ENCODE assay signal across 20 cellular contexts in the genomic region with DNA sequence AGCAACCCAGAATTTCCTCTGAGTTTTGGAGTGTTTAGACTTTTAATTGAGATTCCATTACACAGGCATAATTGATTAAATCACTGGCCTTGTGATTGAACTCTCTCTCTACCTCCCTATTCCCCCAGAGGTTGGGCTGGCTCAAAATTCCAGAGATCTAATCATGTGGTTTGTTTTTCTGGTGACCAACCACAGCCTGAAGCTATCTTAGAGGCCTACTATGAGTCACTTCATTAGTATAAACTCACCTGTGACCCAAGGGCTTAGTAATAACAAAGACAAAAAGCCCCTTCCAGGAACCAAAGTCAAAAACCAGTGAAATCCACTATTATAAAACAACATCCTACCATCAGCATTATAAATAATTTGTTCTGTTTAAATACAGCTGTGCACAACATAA.
DNase-seq lines count a peak whose midpoint lies in the region; ATAC-seq, FAIRE-seq and TF ChIP-seq lines count a peak whose summit lies in the region.
"Had no signal": no experiment of that assay in that cellular context is flagged by ENCODE, and none has a peak within 500 bp of the region (broad histone marks: within the 10 kb centered on the region; RNA-seq: fewer than 3 reads in every experiment).

No MANE protein-coding gene starts in this region.

- no peaks in the 10 kb centered on the region for H3K36me3 ChIP-seq in astrocyte (ENCODE audit: insufficient read depth, low read length)
- H3K36me3 ChIP-seq: colonic mucosa, esophagus squamous epithelium had no signal

- H3K79me2 ChIP-seq in astrocyte (ENCODE audit: insufficient read depth, low read length), result no peaks in the 10 kb centered on the region

- FAIRE-seq in astrocyte (lab: Jason Lieb, UNC), result peak; percentile 85

- H3K27me3 Mint-ChIP-seq in astrocyte (ENCODE audit: low read depth, unreplicated experiment), result no peaks in the 10 kb centered on the region
- H3K27me3 Mint-ChIP-seq: activated B cell treated with CpG ODN at 0.5 μM for 24 hours had no signal

- no peak overlapping the region for H3K9ac ChIP-seq in astrocyte (ENCODE audit: low read length)

- TF ChIP-seq CTCF in AG09319 (IDR thresholded peaks at IDR 0.05; ENCODE audit: low read depth, low read length) (no peak), astrocyte (IDR thresholded peaks at IDR 0.05; ENCODE audit: insufficient read depth, low read depth, low read length) (no peak), foreskin keratinocyte (conservative IDR thresholded peaks at IDR 0.05) (no peak)

- intact Hi-C loops in sciatic nerve (cut with DNase I), result no loop called here

- H3K27ac Mint-ChIP-seq in astrocyte (ENCODE audit: unreplicated experiment), result no peak overlapping the region
- H3K27ac Mint-ChIP-seq: activated B cell treated with CpG ODN at 0.5 μM for 24 hours; activated naive CD8-positive, alpha-beta T cell; GM23338; nephron progenitor cell had no signal

- peaks cover 13% of the 10 kb centered on the region for H3K4me1 Mint-ChIP-seq in astrocyte (ENCODE audit: low read depth, unreplicated experiment)
- H3K4me1 Mint-ChIP-seq: activated B cell treated with CpG ODN at 0.5 μM for 24 hours, nephron progenitor cell had no signal

- DNase-seq in AG09319 (ENCODE audit: extremely low read depth, low read depth) (peak; percentile 56), HT-29 (ENCODE audit: low spot score) (peak; percentile 16), astrocyte (ENCODE audit: low read depth) (peak; percentile 92), foreskin keratinocyte (peak; percentile 59 to 79), sciatic nerve (ENCODE audit: low spot score) (no peak)
- DNase-seq in activated effector memory CD4-positive, alpha-beta T cell treated with anti-CD3 and anti-CD28 coated beads, Interleukin-2, amount 50 U/mL, for 16 hours, result no peak
- DNase-seq in stimulated activated naive CD8-positive, alpha-beta T cell treated with anti-CD3 and anti-CD28 coated beads, Interleukin-15, Interleukin-2, amounts not matched to agents 100 U/mL and 50 U/mL, for 24 hours, result no peak
- DNase-seq: ACHN; activated B cell treated with CpG ODN at 0.5 μM for 24 hours; Caco-2; colonic mucosa; esophagus squamous epithelium; KG1; NCI-H1436 treated with DMSO at 0.1 percent for 48 hours; nephron progenitor cell; stimulated activated naive CD4-positive, alpha-beta T cell treated with Interleukin-2 at 50 U/mL for 16 hours had no signal

- no peak overlapping the region for H3K4me3 ChIP-seq in astrocyte (ENCODE audit: insufficient read depth, low read depth, low read length)
- H3K4me3 ChIP-seq: colonic mucosa, esophagus squamous epithelium, GM23338, lung had no signal

- H3K4me2 ChIP-seq in astrocyte (ENCODE audit: low read length), result no peak overlapping the region
- H3K4me2 ChIP-seq: GM23338 had no signal

- H3K27me3 ChIP-seq in astrocyte (ENCODE audit: insufficient read depth, low read length) (no peaks in the 10 kb centered on the region), foreskin keratinocyte (no peaks in the 10 kb centered on the region)
- H3K27me3 ChIP-seq: colonic mucosa, esophagus squamous epithelium had no signal

- H3K9me3 Mint-ChIP-seq in astrocyte (ENCODE audit: unreplicated experiment), result peaks cover 5% of the 10 kb centered on the region

- no peak overlapping the region for H3K4me3 Mint-ChIP-seq in astrocyte (ENCODE audit: unreplicated experiment)
- H3K4me3 Mint-ChIP-seq: activated B cell treated with CpG ODN at 0.5 μM for 24 hours; activated naive CD8-positive, alpha-beta T cell; GM23338; nephron progenitor cell had no signal

- H3K27ac ChIP-seq in astrocyte (ENCODE audit: low read depth, low read length), result peak overlapping the region; percentile 7
- no peak overlapping the region for H3K27ac ChIP-seq in foreskin keratinocyte
- H3K27ac ChIP-seq: colonic mucosa, esophagus squamous epithelium had no signal

- peaks cover 8% of the 10 kb centered on the region for H3K9me3 ChIP-seq in astrocyte (ENCODE audit: insufficient read depth, low read depth, low read length)
- H3K9me3 ChIP-seq: colonic mucosa had no signal

- peaks cover 1% of the 10 kb centered on the region for H3K36me3 Mint-ChIP-seq in astrocyte (ENCODE audit: low read depth, unreplicated experiment)
- H3K36me3 Mint-ChIP-seq: activated naive CD8-positive, alpha-beta T cell had no signal

- no peaks in the 10 kb centered on the region for H4K20me1 ChIP-seq in astrocyte (ENCODE audit: insufficient read depth, low read length)

- peak; percentile 87 for ATAC-seq in foreskin keratinocyte
- ATAC-seq in esophagus mucosa, result no peak
- no peak for ATAC-seq in stimulated activated naive CD8-positive, alpha-beta T cell treated with anti-CD3 and anti-CD28 coated beads, Interleukin-15, Interleukin-2, amounts not matched to agents 100 U/mL and 50 U/mL, for 24 hours
- ATAC-seq in sciatic nerve, result no peak
- ATAC-seq: GM23338 had no signal

- H2AFZ ChIP-seq in astrocyte (ENCODE audit: low read depth, low read length), result no peak overlapping the region
- H2AFZ ChIP-seq: GM23338 had no signal

- H3K4me1 ChIP-seq in astrocyte (ENCODE audit: insufficient read depth, low read length) (no peaks in the 10 kb centered on the region), foreskin keratinocyte (no peaks in the 10 kb centered on the region)
- H3K4me1 ChIP-seq: Caco-2, colonic mucosa, esophagus squamous epithelium had no signal

Comparison
In these comparisons a context has a peak if more than half of its experiments do, and no peak if none do; other contexts are left out.
1. DNase-seq: peak in AG09319 (single experiment), HT-29 (single experiment), astrocyte (single experiment) and foreskin keratinocyte (2 of 2); none in activated effector memory CD4-positive, alpha-beta T cell treated with anti-CD3 and anti-CD28 coated beads, Interleukin-2, amount 50 U/mL, for 16 hours (single experiment), stimulated activated naive CD8-positive, alpha-beta T cell treated with anti-CD3 and anti-CD28 coated beads, Interleukin-15, Interleukin-2, amounts not matched to agents 100 U/mL and 50 U/mL, for 24 hours (single experiment) and sciatic nerve (single experiment).